ENCODE assay signal across 13 cellular contexts in the genomic region with DNA sequence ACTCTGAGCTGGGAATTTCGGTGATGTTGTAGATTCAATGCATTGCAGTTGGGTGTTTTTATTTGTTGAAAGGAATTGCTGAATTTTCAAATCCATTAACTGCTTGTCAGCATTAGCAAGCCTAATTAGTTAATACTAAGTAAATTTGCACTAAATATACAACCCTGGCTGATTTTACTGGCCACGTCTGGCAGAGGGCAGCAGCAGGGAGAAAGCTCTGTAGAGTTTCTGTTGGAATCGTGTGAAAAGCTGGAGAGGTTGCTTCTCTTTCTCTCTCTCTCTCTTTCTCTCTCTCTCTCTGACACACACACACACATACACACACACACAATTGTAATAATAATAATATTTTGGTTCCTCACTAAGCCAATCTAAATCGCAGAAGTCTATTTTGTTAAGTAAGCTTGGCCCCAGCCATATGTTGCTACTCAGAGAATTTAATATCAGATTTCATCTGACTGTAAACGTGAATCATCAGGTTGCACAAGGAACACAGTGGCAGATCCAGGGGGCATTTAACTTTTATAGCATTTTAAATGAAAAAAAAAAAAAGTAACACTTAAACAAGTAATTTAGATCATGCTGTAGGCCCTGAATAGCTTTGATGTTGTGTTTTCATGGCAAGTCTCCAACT.
A peak's percentile ranks its signal among the peaks of the same experiment; 100 is the strongest.
DNase-seq lines count a peak whose midpoint lies in the region; ATAC-seq and TF ChIP-seq lines count a peak whose summit lies in the region.
"Had no signal": no experiment of that assay in that cellular context is flagged by ENCODE, and none has a peak within 500 bp of the region (broad histone marks: within the 10 kb centered on the region; RNA-seq: fewer than 3 reads in every experiment).

No MANE protein-coding gene starts in this region.

- no peaks in the 10 kb centered on the region for H3K36me3 ChIP-seq in A673 (ENCODE audit: insufficient read depth, low read length, poor library complexity, severe bottlenecking)
- no peaks in the 10 kb centered on the region for H3K36me3 ChIP-seq in upper lobe of left lung

- no peaks in the 10 kb centered on the region for H3K27me3 ChIP-seq in A673 (replicated peaks; ENCODE audit: insufficient read depth, low read depth, low read length, poor library complexity)
- no peaks in the 10 kb centered on the region for H3K27me3 ChIP-seq in upper lobe of left lung
- H3K27me3 ChIP-seq: BLaER1 had no signal

- no peak overlapping the region for H3K4me3 ChIP-seq in A673 (ENCODE audit: low read depth, low read length, poor library complexity, severe bottlenecking)
- H3K4me3 ChIP-seq in astrocyte of the cerebellum (ENCODE audit: low read depth, low read length) = no peak overlapping the region
- no peak overlapping the region for H3K4me3 ChIP-seq in upper lobe of left lung
- H3K4me3 ChIP-seq: BLaER1 had no signal

- intact Hi-C loops in A673 (cut with micrococcal nuclease; ENCODE audit: unreplicated experiment) = no loop called here

- in situ Hi-C loops in astrocyte of the cerebellum (cut with HindIII; ENCODE audit: low sequenced_read_pairs) = no loop called here

- no peak for TF ChIP-seq EP300 in upper lobe of left lung (IDR thresholded peaks at IDR 0.05)

- peak; percentile 23 for DNase-seq in A673 (ENCODE audit: low spot score)
- peak; percentile 68 for DNase-seq in HS-27A (ENCODE audit: low read depth)
- peak; percentile 51 for DNase-seq in astrocyte of the cerebellum (ENCODE audit: low read depth)
- DNase-seq in iris pigment epithelial cell (ENCODE audit: low read depth) = peak; percentile 93
- no peak for DNase-seq in SIG-M5 treated with dmso at 0.1 percent for 504 hours (lab: John Stamatoyannopoulos, UW; ENCODE audit: unreplicated experiment)
- DNase-seq in upper lobe of left lung = no peak
- DNase-seq: activated CD4-positive, alpha-beta T cell treated with anti-CD3 and anti-CD28 coated beads, Interleukin-2, amount 10 ng/mL, durations not matched to agents 24 days and 14 days; mesendoderm; NCI-H2029; small intestine had no signal

- CTCF ChIA-PET in A673 (lab: Charles Lee) = no interaction called here

- H3K27ac ChIP-seq in A673 (ENCODE audit: low read depth, low read length, poor library complexity, severe bottlenecking) = no peak overlapping the region
- no peak overlapping the region for H3K27ac ChIP-seq in upper lobe of left lung
- H3K27ac ChIP-seq: BLaER1 had no signal

- H3K9me3 ChIP-seq in A673 (ENCODE audit: low read depth, low read length, poor library complexity, severe bottlenecking) = no peaks in the 10 kb centered on the region
- H3K9me3 ChIP-seq in upper lobe of left lung = no peaks in the 10 kb centered on the region
- H3K9me3 ChIP-seq: BLaER1 had no signal

- 75 to 88% methylated on average over 5 of the region's 5 CpGs for WGBS in upper lobe of left lung, 2 donors

- H3K4me1 ChIP-seq in A673 (ENCODE audit: insufficient read depth, low read length, poor library complexity, severe bottlenecking) (no peaks in the 10 kb centered on the region), upper lobe of left lung (peaks cover 16 to 22% (median 18%) of the 10 kb centered on the region in 4 donors)
- H3K4me1 ChIP-seq: BLaER1 had no signal

- BruUV-seq in A673 (replicated peaks; lab: Mats Ljungman, UMichigan) = no TSS peak

- POLR2A ChIA-PET in A673 (lab: Charles Lee; ENCODE audit: low non-redundant PET) = no interaction called here

- TF ChIP-seq POLR2A in upper lobe of left lung (IDR thresholded peaks at IDR 0.05) = no peak

- TF ChIP-seq CTCF in A673 (conservative IDR thresholded peaks at IDR 0.05; ENCODE audit: low read depth, low read length) (no peak), astrocyte of the cerebellum (IDR thresholded peaks at IDR 0.05; ENCODE audit: low read depth, low read length, missing control alignments) (peak; percentile 41), upper lobe of left lung (IDR thresholded peaks at IDR 0.05) (no peak)

- ATAC-seq in HG02970 (IDR thresholded peaks at IDR 0.05; ENCODE audit: low FRiP score, unreplicated experiment) (no peak), upper lobe of left lung (ENCODE audit: low FRiP score in 2 of 2) (no peak), GM19351 (IDR thresholded peaks at IDR 0.05; ENCODE audit: unreplicated experiment) (no peak)

Comparison
In these comparisons a context has a peak if more than half of its experiments do, and no peak if none do; other contexts are left out.
1. DNase-seq: peak in A673 (single experiment), HS-27A (single experiment), astrocyte of the cerebellum (single experiment) and iris pigment epithelial cell (single experiment); none in SIG-M5 treated with dmso at 0.1 percent for 504 hours (single experiment) and upper lobe of left lung (0 of 2).